Comparison of ENCODE assay signal across 9 cellular contexts in the genomic region with DNA sequence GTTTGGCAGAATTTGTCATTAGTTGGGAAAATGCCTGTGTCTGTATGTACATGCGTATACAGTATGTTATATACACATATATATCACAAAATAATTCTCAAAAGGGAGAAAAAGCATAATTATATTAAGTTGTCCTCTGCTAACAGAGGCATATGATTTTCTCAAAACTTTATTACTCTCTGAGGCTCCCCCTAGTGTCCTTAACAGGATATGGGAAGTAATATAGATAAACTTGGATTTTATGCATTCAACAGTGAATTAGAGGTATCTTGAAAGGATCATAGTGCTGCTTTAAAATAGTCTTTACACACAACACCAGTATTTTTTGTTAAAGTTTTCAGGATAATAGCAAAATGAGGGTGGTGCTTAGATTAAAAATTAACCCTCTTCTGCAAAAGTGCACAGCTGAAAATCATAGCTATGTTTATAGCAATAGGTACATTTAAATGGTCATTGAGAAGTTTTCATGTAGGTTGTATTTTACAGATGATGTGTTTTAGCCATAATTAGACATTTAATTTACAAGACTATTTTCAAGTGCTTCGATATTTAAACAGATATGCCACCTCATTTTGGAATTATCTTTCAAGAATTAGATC.
DNase-seq lines count a peak whose midpoint lies in the region; ATAC-seq and TF ChIP-seq lines count a peak whose summit lies in the region.
"Had no signal": no experiment of that assay in that cellular context is flagged by ENCODE, and none has a peak within 500 bp of the region (broad histone marks: within the 10 kb centered on the region; RNA-seq: fewer than 3 reads in every experiment).

No MANE protein-coding gene starts in this region.

- H3K36me3 ChIP-seq in upper lobe of right lung, result no peaks in the 10 kb centered on the region

- intact Hi-C loops in Right ventricle myocardium superior (cut with DNase I), result no loop called here
- intact Hi-C loops in Right ventricle myocardium inferior (cut with DNase I), result loop anchor here (5.0 kb wide), 1 partner anchor 564 kb away; no protein-coding TSS in a partner anchor
- intact Hi-C loops in upper lobe of right lung (cut with DNase I), result no loop called here

- DNase-seq in Right ventricle myocardium superior, result no peak
- DNase-seq in Right ventricle myocardium inferior (ENCODE audit: missing footprints), result no peak
- DNase-seq in OCI-M1 (lab: John Stamatoyannopoulos, UW), result peak; percentile 24
- peak; percentile 10 for DNase-seq in fibroblast of pulmonary artery (ENCODE audit: low read depth)
- DNase-seq in upper lobe of right lung, result no peak
- DNase-seq in COLO668 (lab: John Stamatoyannopoulos, UW; ENCODE audit: unreplicated experiment), result no peak
- DNase-seq: activated naive CD4-positive, alpha-beta T cell had no signal

- no peaks in the 10 kb centered on the region for H3K9me3 ChIP-seq in upper lobe of right lung

- H3K4me1 ChIP-seq in upper lobe of right lung, result no peaks in the 10 kb centered on the region

- ATAC-seq in Right ventricle myocardium superior (ENCODE audit: poor library complexity) (peak; percentile 37), Right ventricle myocardium inferior (no peak), upper lobe of right lung (no peak), GM21526 (IDR thresholded peaks at IDR 0.05; ENCODE audit: low FRiP score, unreplicated experiment) (no peak), GM19035 (IDR thresholded peaks at IDR 0.05; ENCODE audit: unreplicated experiment) (no peak)

- TF ChIP-seq CTCF in fibroblast of pulmonary artery (IDR thresholded peaks at IDR 0.05; ENCODE audit: low read length, missing control alignments) (peak; percentile 46), upper lobe of right lung (IDR thresholded peaks at IDR 0.05) (peak; percentile 59)

- no peaks in the 10 kb centered on the region for H3K27me3 ChIP-seq in upper lobe of right lung

- H3K27ac ChIP-seq in upper lobe of right lung, result no peak overlapping the region

- H3K4me3 ChIP-seq in fibroblast of pulmonary artery (replicated peaks; ENCODE audit: low read depth, low read length) (no peak overlapping the region), upper lobe of right lung (no peak overlapping the region)

Comparison
In these comparisons a context has a peak if more than half of its experiments do, and no peak if none do; other contexts are left out.
1. DNase-seq: peak in OCI-M1 (single experiment) and fibroblast of pulmonary artery (single experiment); none in Right ventricle myocardium superior (single experiment), Right ventricle myocardium inferior (single experiment), upper lobe of right lung (single experiment) and COLO668 (single experiment).